ENCODE assay signal across 2 cellular contexts in the genomic region with DNA sequence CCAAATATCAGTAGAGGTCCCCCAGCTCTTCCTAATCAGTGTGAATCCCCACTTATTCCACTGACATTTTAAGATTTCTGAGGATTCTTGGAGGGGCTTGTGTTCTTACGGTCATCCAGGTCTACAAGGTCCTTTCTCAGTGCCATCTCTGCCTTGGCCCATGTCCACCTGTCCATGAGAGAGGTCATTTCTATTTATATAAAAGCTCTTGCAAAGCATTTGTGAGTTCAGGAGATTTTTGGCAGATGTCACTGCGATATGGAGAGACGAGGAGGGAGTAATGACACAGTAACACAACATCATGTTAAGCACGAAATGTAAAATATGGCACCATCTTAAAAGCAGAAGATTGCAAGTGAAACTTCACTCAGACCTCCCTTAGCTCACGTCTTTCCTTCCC.
TF ChIP-seq lines count a peak whose summit lies in the region.

No MANE protein-coding gene starts in this region.

TF ChIP-seq in K562, 482 proteins besides CTCF, POLR2A, EP300 and RAD21 (continued from another document):
- no peak for TF ChIP-seq TEAD1 (CRISPR knock-in tag; IDR thresholded peaks at IDR 0.05)
- TF ChIP-seq TEAD2 (tag; IDR thresholded peaks at IDR 0.05): no peak
- TF ChIP-seq, protein P1, sequence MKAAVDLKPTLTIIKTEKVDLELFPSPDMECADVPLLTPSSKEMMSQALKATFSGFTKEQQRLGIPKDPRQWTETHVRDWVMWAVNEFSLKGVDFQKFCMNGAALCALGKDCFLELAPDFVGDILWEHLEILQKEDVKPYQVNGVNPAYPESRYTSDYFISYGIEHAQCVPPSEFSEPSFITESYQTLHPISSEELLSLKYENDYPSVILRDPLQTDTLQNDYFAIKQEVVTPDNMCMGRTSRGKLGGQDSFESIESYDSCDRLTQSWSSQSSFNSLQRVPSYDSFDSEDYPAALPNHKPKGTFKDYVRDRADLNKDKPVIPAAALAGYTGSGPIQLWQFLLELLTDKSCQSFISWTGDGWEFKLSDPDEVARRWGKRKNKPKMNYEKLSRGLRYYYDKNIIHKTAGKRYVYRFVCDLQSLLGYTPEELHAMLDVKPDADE (conservative IDR thresholded peaks at IDR 0.05; ENCODE audit: control insufficient read depth, low read depth, low read length): no peak
- TF ChIP-seq BRF2 (IDR thresholded peaks at IDR 0.05; ENCODE audit: borderline replicate concordance, insufficient read depth, insufficient read length): no peak
- TF ChIP-seq ZZZ3 (IDR thresholded peaks at IDR 0.05): no peak
- TF ChIP-seq, protein P2, sequence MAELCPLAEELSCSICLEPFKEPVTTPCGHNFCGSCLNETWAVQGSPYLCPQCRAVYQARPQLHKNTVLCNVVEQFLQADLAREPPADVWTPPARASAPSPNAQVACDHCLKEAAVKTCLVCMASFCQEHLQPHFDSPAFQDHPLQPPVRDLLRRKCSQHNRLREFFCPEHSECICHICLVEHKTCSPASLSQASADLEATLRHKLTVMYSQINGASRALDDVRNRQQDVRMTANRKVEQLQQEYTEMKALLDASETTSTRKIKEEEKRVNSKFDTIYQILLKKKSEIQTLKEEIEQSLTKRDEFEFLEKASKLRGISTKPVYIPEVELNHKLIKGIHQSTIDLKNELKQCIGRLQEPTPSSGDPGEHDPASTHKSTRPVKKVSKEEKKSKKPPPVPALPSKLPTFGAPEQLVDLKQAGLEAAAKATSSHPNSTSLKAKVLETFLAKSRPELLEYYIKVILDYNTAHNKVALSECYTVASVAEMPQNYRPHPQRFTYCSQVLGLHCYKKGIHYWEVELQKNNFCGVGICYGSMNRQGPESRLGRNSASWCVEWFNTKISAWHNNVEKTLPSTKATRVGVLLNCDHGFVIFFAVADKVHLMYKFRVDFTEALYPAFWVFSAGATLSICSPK (IDR thresholded peaks at IDR 0.05; ENCODE audit: borderline replicate concordance): no peak
- no peak for TF ChIP-seq ZNF583 (CRISPR knock-in tag; IDR thresholded peaks at IDR 0.05)

TF ChIP-seq in endothelial cell of umbilical vein, 7 proteins besides CTCF, POLR2A, EP300 and RAD21 (continued from another document):
- no peak for TF ChIP-seq MAX (IDR thresholded peaks at IDR 0.05; ENCODE audit: insufficient read depth, insufficient read length)
- no peak for TF ChIP-seq EZH2 (IDR thresholded peaks at IDR 0.05; ENCODE audit: borderline replicate concordance, low read depth, low read length, severe bottlenecking)
- no peak for TF ChIP-seq GATA2 (IDR thresholded peaks at IDR 0.05; ENCODE audit: insufficient read depth, insufficient read length, low read depth, low read length)
- no peak for TF ChIP-seq MYC (IDR thresholded peaks at IDR 0.05; ENCODE audit: low read depth, low read length)
- no peak for TF ChIP-seq POLR2AphosphoS5 (IDR thresholded peaks at IDR 0.05; ENCODE audit: insufficient read depth, low read depth, low read length)
